2 cellular contexts compared by ENCODE assay signal in the genomic region with DNA sequence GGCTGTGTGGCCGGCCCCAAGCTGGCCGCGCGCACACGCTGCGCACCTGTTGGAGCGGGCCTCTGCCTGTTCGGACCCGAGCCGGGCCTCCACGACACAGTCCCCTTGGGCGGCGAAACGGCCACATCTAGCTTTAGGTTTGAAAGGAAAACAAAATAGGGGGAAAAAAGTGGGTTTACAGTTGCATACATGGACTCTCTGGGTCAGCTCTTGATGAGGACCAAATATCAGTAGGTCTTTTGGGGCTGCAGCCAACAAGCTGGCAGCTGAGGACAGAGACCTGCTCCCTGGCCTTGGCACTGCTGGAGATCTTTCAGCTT.
TF ChIP-seq lines count a peak whose summit lies in the region.

No MANE protein-coding gene starts in this region.

TF ChIP-seq in A549, 52 proteins besides CTCF, POLR2A, EP300 and RAD21 (continued from another document):
- no peak for TF ChIP-seq USF2 (IDR thresholded peaks at IDR 0.05)

TF ChIP-seq in neural cell, 6 proteins besides CTCF, POLR2A, EP300 and RAD21 (continued from another document):
- TF ChIP-seq EZH2 (IDR thresholded peaks at IDR 0.05; ENCODE audit: borderline replicate concordance, insufficient read depth, low read length, poor library complexity, severe bottlenecking) = no peak
